Comparison of ENCODE assay signal across 11 cellular contexts in the genomic region with DNA sequence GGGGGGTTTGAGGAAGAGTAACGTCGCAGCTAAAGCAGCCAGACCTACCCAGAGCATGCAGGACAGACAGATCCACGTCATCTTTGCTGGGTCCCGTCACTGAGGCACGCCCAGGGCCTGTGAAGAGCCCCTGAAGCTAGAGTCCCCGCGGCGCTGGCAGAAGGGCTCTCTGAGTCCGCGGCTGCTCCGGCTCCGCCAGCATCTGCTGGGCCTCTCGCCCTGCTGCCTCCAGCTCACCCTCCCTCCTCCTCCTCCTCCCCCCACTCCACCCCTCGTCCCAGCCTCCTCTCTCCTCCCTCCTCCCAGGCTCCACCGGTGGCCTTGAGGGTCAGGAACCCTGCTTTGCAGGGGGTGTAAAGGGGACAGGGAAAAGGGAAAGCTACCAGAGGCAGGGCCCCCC. TPM values are rescaled to one million over a fixed set of nuclear protein-coding genes. Genes with fewer than 3 reads are reported as not detected.
A peak's percentile ranks its signal among the peaks of the same experiment; 100 is the strongest.
DNase-seq lines count a peak whose midpoint lies in the region; ATAC-seq and TF ChIP-seq lines count a peak whose summit lies in the region.
"Had no signal": no experiment of that assay in that cellular context is flagged by ENCODE, and none has a peak within 500 bp of the region (broad histone marks: within the 10 kb centered on the region; RNA-seq: fewer than 3 reads in every experiment).

A gene (minus strand): TSS at position 204 of the 400 bp plus-strand sequence. CDS start 123 bp downstream, at position 81.

- CTCF ChIA-PET in MCF 10A (lab: Yijun Ruan, JAX) (interaction anchor here (0.6 to 1.1 kb wide), 6 partner anchors 52 to 167 kb away, joined by 3 to 6 read pairs (median 4); no protein-coding TSS in a partner anchor), mammary epithelial cell (lab: Charles Lee; ENCODE audit: low non-redundant PET) (no interaction called here)

- no peak within 1 kb of the TSS for H3K9ac ChIP-seq in mammary epithelial cell (ENCODE audit: insufficient read depth, low read length)

- H3K27ac Mint-ChIP-seq in MCF 10A (ENCODE audit: low read depth, unreplicated experiment), result peak within 1 kb of the TSS; percentile 40
- H3K27ac Mint-ChIP-seq: CD4-positive, CD25-positive, alpha-beta regulatory T cell had no signal

- H3K27ac ChIP-seq in mammary epithelial cell (ENCODE audit: insufficient read depth, low read depth, low read length) (no peak within 1 kb of the TSS), muscle layer of duodenum (ENCODE audit: low read length) (peak within 1 kb of the TSS; percentile 45), aorta (ENCODE audit: low read depth in 1 of 2, low read length in 2 of 2) (peak within 1 kb of the TSS; percentile 25 to 53)

- DNase-seq in MCF 10A (ENCODE audit: unreplicated experiment) (no peak), mammary epithelial cell (no peak), fibroblast of gingiva (ENCODE audit: low read depth) (peak; percentile 57), aorta (peak; percentile 78 to 86), ACHN (no peak)
- no peak for DNase-seq in activated CD4-positive, alpha-beta T cell treated with anti-CD3 and anti-CD28 coated beads, Interleukin-2, amount 50 U/mL, for 1 hour
- DNase-seq: CD4-positive, CD25-positive, alpha-beta regulatory T cell; KG1; T1000 had no signal

- peak within 1 kb of the TSS; percentile 36 for H3K4me3 Mint-ChIP-seq in MCF 10A (ENCODE audit: unreplicated experiment)
- H3K4me3 Mint-ChIP-seq: CD4-positive, CD25-positive, alpha-beta regulatory T cell had no signal

- POLR2A ChIA-PET in MCF 10A (lab: Yijun Ruan, JAX), result no interaction called here

- H3K79me2 ChIP-seq in mammary epithelial cell (ENCODE audit: insufficient read depth, low read length), result no peaks in the 10 kb centered on the region

- BruUV-seq in MCF 10A (replicated peaks; lab: Mats Ljungman, UMichigan) (no TSS peak), mammary epithelial cell (replicated peaks; lab: Mats Ljungman, UMichigan) (no TSS peak)

- H2AFZ ChIP-seq in mammary epithelial cell (ENCODE audit: low read depth, low read length), result no peak within 1 kb of the TSS

- no peaks in the 10 kb centered on the region for H3K9me3 Mint-ChIP-seq in MCF 10A (ENCODE audit: unreplicated experiment)

- dilution Hi-C loops in mammary epithelial cell (cut with HindIII; ENCODE audit: low sequenced_read_pairs), result no loop called here

- no peak within 1 kb of the TSS for H3K4me2 ChIP-seq in mammary epithelial cell (ENCODE audit: insufficient read depth, low read depth, low read length)

- TF ChIP-seq CTCF in MCF 10A (IDR thresholded peaks at IDR 0.05; ENCODE audit: unreplicated experiment), result no peak
- TF ChIP-seq CTCF in mammary epithelial cell (conservative IDR thresholded peaks at IDR 0.05 in 1 of 2, IDR thresholded peaks at IDR 0.05 in 1 of 2; ENCODE audit: extremely low read depth in 1 of 2, insufficient read depth in 1 of 2, low read depth in 1 of 2, low read length in 2 of 2), result no peak

- H4K20me1 ChIP-seq in mammary epithelial cell (ENCODE audit: insufficient read depth, low read length), result no peaks in the 10 kb centered on the region

- H3K27me3 Mint-ChIP-seq in MCF 10A (ENCODE audit: insufficient read depth, unreplicated experiment), result no peaks in the 10 kb centered on the region

- no peak within 1 kb of the TSS for H3K4me3 ChIP-seq in mammary epithelial cell (replicated peaks in 1 of 3; ENCODE audit: insufficient read depth in 1 of 3, low read depth in 2 of 3, low read length in 3 of 3)
- H3K4me3 ChIP-seq in muscle layer of duodenum (ENCODE audit: low read depth in 1 of 2, low read length in 2 of 2), result peak within 1 kb of the TSS; percentile 49 to 55
- peak within 1 kb of the TSS; percentile 44 to 55 for H3K4me3 ChIP-seq in aorta (ENCODE audit: low read length in 2 of 2)

- H3K9me3 ChIP-seq in mammary epithelial cell (replicated peaks; ENCODE audit: insufficient read depth, low read length), result no peaks in the 10 kb centered on the region
- no peaks in the 10 kb centered on the region for H3K9me3 ChIP-seq in muscle layer of duodenum (ENCODE audit: control insufficient read depth in 1 of 2, low read length in 2 of 2)
- no peaks in the 10 kb centered on the region for H3K9me3 ChIP-seq in aorta (ENCODE audit: control insufficient read depth, low read length)

- no CpG with 5 or more reads among the region's 15 CpGs for WGBS in mammary epithelial cell (ENCODE audit: low coverage, missing lambda C conversion rate)
- WGBS in aorta, 2 donors, result 5 to 6% methylated on average over 15 of the region's 15 CpGs

- intact Hi-C loops in MCF 10A (cut with micrococcal nuclease) (no loop called here), mammary epithelial cell (cut with micrococcal nuclease) (no loop called here), aorta (cut with DNase I) (no loop called here)

- H3K36me3 ChIP-seq in mammary epithelial cell (ENCODE audit: insufficient read depth, low read length), result no peaks in the 10 kb centered on the region
- H3K36me3 ChIP-seq in muscle layer of duodenum (ENCODE audit: control insufficient read depth in 1 of 2, insufficient read depth in 2 of 2, low read length in 2 of 2), result no peaks in the 10 kb centered on the region
- no peaks in the 10 kb centered on the region for H3K36me3 ChIP-seq in aorta (ENCODE audit: control insufficient read depth in 1 of 2, insufficient read depth in 2 of 2, low read length in 1 of 2)

- peaks cover 7% of the 10 kb centered on the region for H3K36me3 Mint-ChIP-seq in MCF 10A (ENCODE audit: insufficient read depth, unreplicated experiment)
- H3K36me3 Mint-ChIP-seq: CD4-positive, CD25-positive, alpha-beta regulatory T cell had no signal

- peak; percentile 74 for ATAC-seq in aorta (ENCODE audit: low FRiP score)
- ATAC-seq in activated CD4-positive, CD25-positive, alpha-beta regulatory T cell treated with anti-CD3 and anti-CD28 coated beads, Interleukin-2, amount 50 U/mL, for 24 hours, result no peak

- in situ Hi-C loops in mammary epithelial cell (cut with MboI; ENCODE audit: low sequenced_read_pairs in 2 of 2) (no loop called here), ACHN (cut with HindIII; ENCODE audit: low pct_ligation_motif_present, low pct_unique_long_range_greater_than_20kb, low sequenced_read_pairs) (no loop called here)

- H3K4me1 Mint-ChIP-seq in MCF 10A (ENCODE audit: insufficient read depth, unreplicated experiment), result peaks cover 25% of the 10 kb centered on the region
- H3K4me1 Mint-ChIP-seq: CD4-positive, CD25-positive, alpha-beta regulatory T cell had no signal

- H3K27me3 ChIP-seq in mammary epithelial cell (ENCODE audit: insufficient read depth, low read length) (peaks cover 1% of the 10 kb centered on the region), muscle layer of duodenum (ENCODE audit: low read depth, low read length) (no peaks in the 10 kb centered on the region), aorta (ENCODE audit: control insufficient read depth in 1 of 2, insufficient read depth in 2 of 2, low read length in 1 of 2) (no peaks in the 10 kb centered on the region)

- peaks cover 6% of the 10 kb centered on the region for H3K4me1 ChIP-seq in mammary epithelial cell (ENCODE audit: insufficient read depth, low read length)
- H3K4me1 ChIP-seq in muscle layer of duodenum (ENCODE audit: control insufficient read depth in 1 of 2, insufficient read depth in 2 of 2, low read length in 2 of 2), result peaks cover 0 to 13% of the 10 kb centered on the region in 2 donors
- peaks cover 0 to 4% of the 10 kb centered on the region in 2 donors for H3K4me1 ChIP-seq in aorta (ENCODE audit: control insufficient read depth in 1 of 2, insufficient read depth in 2 of 2, low read length in 2 of 2)

RNA-seq across cellular contexts. Expression of the gene that starts here (rescaled TPM):
- 2.9 and 3.3 TPM in 2 replicates for total RNA-seq in MCF 10A (2022)
- total RNA-seq in mammary epithelial cell, result 10 to 100 TPM in 1 of 2 donors, under 1 TPM in 1; 0.80 to 20.0 TPM
- 0.46 TPM for polyA plus RNA-seq in mammary epithelial cell
- polyA minus RNA-seq in mammary epithelial cell, result 11.9 TPM
- total RNA-seq in aorta, result 1,000 to 10,000 TPM; 1,456 to 1,949 TPM
- 100 to 1,000 TPM; 303 to 404 TPM for polyA plus RNA-seq in aorta
- polyA plus RNA-seq: CD4-positive, CD25-positive, alpha-beta regulatory T cell had no signal

Comparison
In these comparisons a context has a peak if more than half of its experiments do, and no peak if none do; other contexts are left out.
1. RNA of the gene that starts here (total RNA-seq): 1,456 to 1,949 TPM in aorta; 0.80 to 20.0 TPM in mammary epithelial cell and 2.9 to 3.3 TPM in MCF 10A; every median in the first group is over 10 times any median in the second.
2. RNA of the gene that starts here (polyA plus RNA-seq): 303 to 404 TPM in aorta; 0.46 TPM in mammary epithelial cell (single experiment); every median in the first group is over 100 times any median in the second.
3. DNase-seq: peak in fibroblast of gingiva (single experiment) and aorta (2 of 2); none in MCF 10A (single experiment), mammary epithelial cell (single experiment), ACHN (single experiment) and activated CD4-positive, alpha-beta T cell treated with anti-CD3 and anti-CD28 coated beads, Interleukin-2, amount 50 U/mL, for 1 hour (single experiment).
4. H3K4me3 ChIP-seq: peak in muscle layer of duodenum (2 of 2) and aorta (2 of 2); none in mammary epithelial cell (0 of 3).